22 cellular contexts compared by ENCODE assay signal in genomic region chr3:64716110-64716509, GRCh38. TPM values are rescaled to one million over a fixed set of nuclear protein-coding genes. Genes with fewer than 3 reads are reported as not detected.
A peak's percentile ranks its signal among the peaks of the same experiment; 100 is the strongest.
DNase-seq lines count a peak whose midpoint lies in the region; FAIRE-seq and TF ChIP-seq lines count a peak whose summit lies in the region.
"Had no signal": no experiment of that assay in that cellular context is flagged by ENCODE, and none has a peak within 500 bp of the region (broad histone marks: within the 10 kb centered on the region; RNA-seq: fewer than 3 reads in every experiment).

No MANE protein-coding gene starts in this region.

- no peak for FAIRE-seq in astrocyte (lab: Jason Lieb, UNC)
- FAIRE-seq: GM12892, GM18507 had no signal

- no peak overlapping the region for H2AFZ ChIP-seq in astrocyte (ENCODE audit: low read depth, low read length)

- H3K4me2 ChIP-seq in astrocyte (ENCODE audit: low read length), result no peak overlapping the region

- H3K27me3 Mint-ChIP-seq in astrocyte (ENCODE audit: low read depth, unreplicated experiment) (peaks cover 2% of the 10 kb centered on the region), Calu3 (ENCODE audit: unreplicated experiment) (no peaks in the 10 kb centered on the region)
- H3K27me3 Mint-ChIP-seq: B cell; CD4-positive, CD25-positive, alpha-beta regulatory T cell had no signal

- H3K36me3 ChIP-seq in astrocyte (ENCODE audit: insufficient read depth, low read length) (no peaks in the 10 kb centered on the region), esophagus muscularis mucosa (no peaks in the 10 kb centered on the region), skeletal muscle tissue (ENCODE audit: control insufficient read depth in 3 of 3, insufficient read depth in 3 of 3, low read length in 3 of 3) (no peaks in the 10 kb centered on the region)

- no peaks in the 10 kb centered on the region for H4K20me1 ChIP-seq in astrocyte (ENCODE audit: insufficient read depth, low read length)

- no peaks in the 10 kb centered on the region for H3K4me1 Mint-ChIP-seq in astrocyte (ENCODE audit: low read depth, unreplicated experiment)
- no peaks in the 10 kb centered on the region for H3K4me1 Mint-ChIP-seq in Calu3 (ENCODE audit: low read depth, unreplicated experiment)
- H3K4me1 Mint-ChIP-seq: B cell; CD4-positive, CD25-positive, alpha-beta regulatory T cell had no signal

- no peak overlapping the region for H3K4me3 ChIP-seq in astrocyte (ENCODE audit: insufficient read depth, low read depth, low read length)
- no peak overlapping the region for H3K4me3 ChIP-seq in esophagus muscularis mucosa
- H3K4me3 ChIP-seq in skeletal muscle tissue (ENCODE audit: low read length in 3 of 3), result peak overlapping the region in 2 of 3 donors; percentile 3 to 18

- H3K9me3 Mint-ChIP-seq in astrocyte (ENCODE audit: unreplicated experiment), result no peaks in the 10 kb centered on the region
- H3K9me3 Mint-ChIP-seq in Calu3 (ENCODE audit: low read depth, unreplicated experiment), result no peaks in the 10 kb centered on the region

- H3K27me3 ChIP-seq in astrocyte (ENCODE audit: insufficient read depth, low read length) (no peaks in the 10 kb centered on the region), esophagus muscularis mucosa (no peaks in the 10 kb centered on the region), skeletal muscle tissue (ENCODE audit: control insufficient read depth in 3 of 3, insufficient read depth in 3 of 3, low read length in 3 of 3) (no peaks in the 10 kb centered on the region)

- H3K36me3 Mint-ChIP-seq in astrocyte (ENCODE audit: low read depth, unreplicated experiment), result no peaks in the 10 kb centered on the region
- no peaks in the 10 kb centered on the region for H3K36me3 Mint-ChIP-seq in Calu3 (ENCODE audit: insufficient read depth, unreplicated experiment)
- H3K36me3 Mint-ChIP-seq: CD4-positive, CD25-positive, alpha-beta regulatory T cell had no signal

- no peaks in the 10 kb centered on the region for H3K9me3 ChIP-seq in astrocyte (ENCODE audit: insufficient read depth, low read depth, low read length)
- H3K9me3 ChIP-seq in esophagus muscularis mucosa, result no peaks in the 10 kb centered on the region
- no peaks in the 10 kb centered on the region for H3K9me3 ChIP-seq in skeletal muscle tissue (ENCODE audit: control insufficient read depth in 3 of 3, low read length in 3 of 3)
- H3K9me3 ChIP-seq: Caco-2 had no signal

- no peaks in the 10 kb centered on the region for H3K79me2 ChIP-seq in astrocyte (ENCODE audit: insufficient read depth, low read length)

- no TSS peak for BruUV-seq in Calu3 (replicated peaks; lab: Mats Ljungman, UMichigan)

- DNase-seq in COLO829 (ENCODE audit: low spot score) (peak; percentile 24), astrocyte (ENCODE audit: low read depth) (peak; percentile 75), esophagus muscularis mucosa (ENCODE audit: extremely low spot score) (no peak), NCI-H2107 treated with DMSO at 0.1 percent for 48 hours (lab: John Stamatoyannopoulos, UW; ENCODE audit: unreplicated experiment) (no peak), Calu3 (no peak), NCI-H2196 treated with DMSO at 0.1 percent for 48 hours (lab: John Stamatoyannopoulos, UW; ENCODE audit: unreplicated experiment) (no peak), GM03348 (ENCODE audit: low spot score) (no peak)
- DNase-seq: Caco-2; CD4-positive, CD25-positive, alpha-beta regulatory T cell; DMS153; KBM-7; NCI-H1105; NCI-H2081; NCI-H2227 treated with DMSO at 0.1 percent for 48 hours; NCI-H510A treated with DMSO at 0.1 percent for 48 hours; NCI-H774; OCI-M1; SIG-M5 had no signal

- intact Hi-C loops in esophagus muscularis mucosa (cut with DNase I) (no loop called here), Calu3 (cut with micrococcal nuclease; ENCODE audit: unreplicated experiment) (loop anchor here (10.0 kb wide), 1 partner anchor 529 kb away; no protein-coding TSS in a partner anchor)

- no peak for TF ChIP-seq EP300 in esophagus muscularis mucosa (IDR thresholded peaks at IDR 0.05)

- H3K4me3 Mint-ChIP-seq in astrocyte (ENCODE audit: unreplicated experiment) (no peak overlapping the region), Calu3 (ENCODE audit: low read depth, unreplicated experiment) (no peak overlapping the region)
- H3K4me3 Mint-ChIP-seq: B cell; CD4-positive, CD25-positive, alpha-beta regulatory T cell had no signal

- no peak overlapping the region for H3K9ac ChIP-seq in astrocyte (ENCODE audit: low read length)
- H3K9ac ChIP-seq in skeletal muscle tissue (ENCODE audit: low read depth in 1 of 3, low read length in 3 of 3), result no peak overlapping the region

- WGBS in esophagus muscularis mucosa, result 59% methylated on average over 7 of the region's 7 CpGs

- TF ChIP-seq CTCF in astrocyte (IDR thresholded peaks at IDR 0.05; ENCODE audit: insufficient read depth, low read depth, low read length) (no peak), esophagus muscularis mucosa (IDR thresholded peaks at IDR 0.05) (no peak), Calu3 (IDR thresholded peaks at IDR 0.05; ENCODE audit: unreplicated experiment) (no peak)

- no peak for TF ChIP-seq POLR2A in esophagus muscularis mucosa (IDR thresholded peaks at IDR 0.05; ENCODE audit: low read depth)

- no peak overlapping the region for H3K27ac ChIP-seq in astrocyte (ENCODE audit: low read depth, low read length)
- peak overlapping the region in 3 of 4 donors; percentile 24 to 29 (median 27) for H3K27ac ChIP-seq in esophagus muscularis mucosa (replicated peaks in 1 of 4)
- no peak overlapping the region for H3K27ac ChIP-seq in skeletal muscle tissue (ENCODE audit: low read depth, low read length)

- CTCF ChIA-PET in Calu3 (lab: Charles Lee), result no interaction called here

- H3K27ac Mint-ChIP-seq in astrocyte (ENCODE audit: unreplicated experiment) (no peak overlapping the region), Calu3 (ENCODE audit: unreplicated experiment) (no peak overlapping the region)
- H3K27ac Mint-ChIP-seq: B cell; CD4-positive, CD25-positive, alpha-beta regulatory T cell had no signal

- H3K4me1 ChIP-seq in astrocyte (ENCODE audit: insufficient read depth, low read length) (no peaks in the 10 kb centered on the region), esophagus muscularis mucosa (peaks cover 24 to 37% (median 31%) of the 10 kb centered on the region in 4 donors), skeletal muscle tissue (ENCODE audit: control insufficient read depth in 3 of 3, insufficient read depth in 3 of 3, low read length in 3 of 3) (peaks cover 3 to 18% (median 11%) of the 10 kb centered on the region in 3 donors)
- H3K4me1 ChIP-seq: Caco-2 had no signal

RNA-seq across cellular contexts. Expression of gene ADAMTS9, which starts 28.3 kb away (rescaled TPM):
- total RNA-seq in astrocyte (7.5 and 8.3 TPM in 2 replicates), esophagus muscularis mucosa (100 to 1,000 TPM in 1 of 4 donors, 10 to 100 TPM in 3; 45.3 to 142 (median 56.6) TPM), skeletal muscle tissue (106 TPM), Calu3 (2022) (54.6 and 63.3 TPM in 2 replicates)
- total RNA-seq: B cell had no signal

Comparison
In these comparisons a context has a peak if more than half of its experiments do, and no peak if none do; other contexts are left out.
1. DNase-seq: peak in COLO829 (single experiment) and astrocyte (single experiment); none in esophagus muscularis mucosa (single experiment), NCI-H2107 treated with DMSO at 0.1 percent for 48 hours (single experiment), Calu3 (single experiment), NCI-H2196 treated with DMSO at 0.1 percent for 48 hours (single experiment) and GM03348 (single experiment).
2. H3K27ac ChIP-seq: peak in esophagus muscularis mucosa (3 of 4); none in astrocyte (single experiment) and skeletal muscle tissue (single experiment).
3. H3K4me3 ChIP-seq: peak in skeletal muscle tissue (2 of 3); none in astrocyte (single experiment) and esophagus muscularis mucosa (0 of 4).